8 cellular contexts compared by ENCODE assay signal in the genomic region with DNA sequence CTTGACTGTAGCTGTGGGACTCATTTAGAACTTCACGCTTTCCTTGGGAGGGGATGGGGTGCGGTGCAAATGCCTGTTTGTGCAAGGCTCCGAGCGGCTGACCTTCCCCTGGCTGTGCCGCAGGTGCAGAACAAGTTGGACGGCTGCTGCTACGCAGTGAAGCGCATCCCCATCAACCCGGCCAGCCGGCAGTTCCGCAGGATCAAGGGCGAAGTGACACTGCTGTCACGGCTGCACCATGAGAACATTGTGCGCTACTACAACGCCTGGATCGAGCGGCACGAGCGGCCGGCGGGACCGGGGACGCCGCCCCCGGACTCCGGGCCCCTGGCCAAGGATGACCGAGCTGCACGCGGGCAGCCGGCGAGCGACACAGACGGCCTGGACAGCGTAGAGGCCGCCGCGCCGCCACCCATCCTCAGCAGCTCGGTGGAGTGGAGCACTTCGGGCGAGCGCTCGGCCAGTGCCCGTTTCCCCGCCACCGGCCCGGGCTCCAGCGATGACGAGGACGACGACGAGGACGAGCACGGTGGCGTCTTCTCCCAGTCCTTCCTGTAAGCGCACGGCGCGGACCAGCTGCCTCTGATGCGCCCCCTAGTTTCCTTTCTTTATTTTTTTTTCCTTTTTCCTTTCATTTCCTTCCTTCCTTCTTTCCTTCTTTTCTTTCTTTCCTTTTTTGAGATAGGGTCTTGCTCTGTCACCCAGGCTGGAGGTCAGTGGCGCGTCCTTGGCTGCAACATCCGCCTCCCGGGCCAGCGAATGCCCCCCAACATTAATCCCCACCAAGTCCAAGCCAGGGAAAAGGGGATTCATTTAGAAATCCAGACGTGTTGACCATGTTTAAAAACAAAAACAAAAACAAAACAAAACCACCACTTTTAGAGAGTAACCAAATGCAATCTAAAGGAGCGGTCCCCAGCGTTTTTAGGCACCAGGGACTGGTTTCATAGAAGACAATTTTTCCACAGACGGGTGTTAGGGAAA. TPM values are rescaled to one million over a fixed set of nuclear protein-coding genes. Genes with fewer than 3 reads are reported as not detected.
DNase-seq lines count a peak whose midpoint lies in the region; ATAC-seq, FAIRE-seq and TF ChIP-seq lines count a peak whose summit lies in the region.

No MANE protein-coding gene starts in this region.

- FAIRE-seq in bronchial epithelial cell (lab: Jason Lieb, UNC) = no peak

- intact Hi-C loops in sciatic nerve (cut with DNase I) = no loop called here

- peak overlapping the region; percentile 31 for H3K9ac ChIP-seq in iPS-18a (ENCODE audit: low read length)

- H3K36me3 ChIP-seq in bronchial epithelial cell (ENCODE audit: control insufficient read depth, insufficient read depth, low read length) (peaks cover 5% of the 10 kb centered on the region), iPS-18a (ENCODE audit: control insufficient read depth, low read depth, low read length) (peaks cover 48% of the 10 kb centered on the region)

- peak; percentile 51 for TF ChIP-seq CTCF in bronchial epithelial cell (IDR thresholded peaks at IDR 0.05; ENCODE audit: insufficient read depth, low read length, severe bottlenecking)

- H3K4me3 ChIP-seq in bronchial epithelial cell (ENCODE audit: low read depth, low read length) (peak overlapping the region; percentile 46), iPS-18a (ENCODE audit: low read length) (peak overlapping the region; percentile 58)

- DNase-seq in EL = peak; percentile 74
- peak; percentile 64 for DNase-seq in NCI-H510A (lab: John Stamatoyannopoulos, UW)
- DNase-seq in bronchial epithelial cell (ENCODE audit: low read depth) = no peak
- peak; percentile 82 for DNase-seq in sciatic nerve (ENCODE audit: low spot score)
- no peak for DNase-seq in SW 1271 (lab: John Stamatoyannopoulos, UW)

- H3K27ac ChIP-seq in iPS-18a (ENCODE audit: low read length) = no peak overlapping the region

- ATAC-seq in sciatic nerve = peak; percentile 94
- no peak for ATAC-seq in GM18517 (IDR thresholded peaks at IDR 0.05; ENCODE audit: unreplicated experiment)
- no peak for ATAC-seq in GM21825 (IDR thresholded peaks at IDR 0.05; ENCODE audit: unreplicated experiment)

- H3K4me1 ChIP-seq in iPS-18a (ENCODE audit: control insufficient read depth, low read depth, low read length) = no peaks in the 10 kb centered on the region

- H3K9me3 ChIP-seq in iPS-18a (ENCODE audit: control insufficient read depth, low read depth, low read length) = no peaks in the 10 kb centered on the region

- no peaks in the 10 kb centered on the region for H3K27me3 ChIP-seq in bronchial epithelial cell (ENCODE audit: control insufficient read depth, insufficient read depth, low read length)
- no peaks in the 10 kb centered on the region for H3K27me3 ChIP-seq in iPS-18a (ENCODE audit: control insufficient read depth, insufficient read depth, low read length)

RNA-seq across cellular contexts. Expression of gene EIF2AK4, which starts 42.7 kb away (rescaled TPM):
- total RNA-seq in bronchial epithelial cell (25.6 and 30.8 TPM in 2 replicates), sciatic nerve (42.5 TPM)

RNA-seq across cellular contexts. Expression of gene GPR176, which starts 56.5 kb away (rescaled TPM):
- total RNA-seq in bronchial epithelial cell (1.9 and 3.4 TPM in 2 replicates), sciatic nerve (5.7 TPM)

Comparison
In these comparisons a context has a peak if more than half of its experiments do, and no peak if none do; other contexts are left out.
1. DNase-seq: peak in EL (single experiment), NCI-H510A (single experiment) and sciatic nerve (single experiment); none in bronchial epithelial cell (single experiment) and SW 1271 (0 of 2).